ENCODE assay signal across 1 cellular context in genomic region chr3:197791120-197792018, GRCh38.
A peak's percentile ranks its signal among the peaks of the same experiment; 100 is the strongest.
TF ChIP-seq lines count a peak whose summit lies in the region.

TSS of gene LRCH3 (plus strand) at chr3:197791254. CDS start at chr3:197791279, 25 bp downstream.

TF ChIP-seq in HepG2, 621 proteins besides CTCF, POLR2A, EP300 and RAD21 (continued from another document and continues in another):
- TF ChIP-seq ZNF609 (CRISPR knock-in tag; IDR thresholded peaks at IDR 0.05; ENCODE audit: borderline replicate concordance) (peak; percentile 54; the same call in 1 of the 2 replicates), ISX (CRISPR knock-in tag; conservative IDR thresholded peaks at IDR 0.05) (no peak), YY1 (IDR thresholded peaks at IDR 0.05; ENCODE audit: insufficient read depth, insufficient replicate concordance, low read depth, low read length) (peak; percentile 96), KMT2B (CRISPR knock-in tag; IDR thresholded peaks at IDR 0.05) (peak; percentile 92), SP4 (CRISPR knock-in tag; IDR thresholded peaks at IDR 0.05) (peak; percentile 54; the same call in 1 of the 2 replicates), NR2F6 (IDR thresholded peaks at IDR 0.05) (no peak), NR2F6 (CRISPR knock-in tag; IDR thresholded peaks at IDR 0.05) (peak; percentile 39; the same call in 1 of the 2 replicates), MTA3 (CRISPR knock-in tag; IDR thresholded peaks at IDR 0.05) (no peak), FOSL2 (CRISPR knock-in tag; IDR thresholded peaks at IDR 0.05) (peak; percentile 41; the same call in 1 of the 2 replicates), NCOR1 (IDR thresholded peaks at IDR 0.05; ENCODE audit: borderline replicate concordance, low read length) (no peak), KIAA2018 (CRISPR knock-in tag; IDR thresholded peaks at IDR 0.05; ENCODE audit: borderline replicate concordance) (no peak), CENPT (CRISPR knock-in tag; IDR thresholded peaks at IDR 0.05; ENCODE audit: low read depth) (no peak), HOXA7 (CRISPR knock-in tag; IDR thresholded peaks at IDR 0.05) (no peak), ZNF362 (CRISPR knock-in tag; IDR thresholded peaks at IDR 0.05; ENCODE audit: borderline replicate concordance) (no peak; the same call in 1 of the 2 replicates), ZFP36 (IDR thresholded peaks at IDR 0.05; ENCODE audit: borderline replicate concordance, low read depth, low read length, partially characterized antibody) (no peak), ZNF430 (CRISPR knock-in tag; IDR thresholded peaks at IDR 0.05) (no peak; the same call in 1 of the 2 replicates), ZNF546 (CRISPR knock-in tag; conservative IDR thresholded peaks at IDR 0.05) (no peak), NCOA2 (CRISPR knock-in tag; IDR thresholded peaks at IDR 0.05) (peak; percentile 52; the same call in 1 of the 2 replicates), ATAD3A (CRISPR knock-in tag; IDR thresholded peaks at IDR 0.05) (no peak), ZUFSP (CRISPR knock-in tag; IDR thresholded peaks at IDR 0.05; ENCODE audit: borderline replicate concordance) (no peak), TRAFD1 (CRISPR knock-in tag; IDR thresholded peaks at IDR 0.05; ENCODE audit: borderline replicate concordance) (no peak), NCOA1 (CRISPR knock-in tag; IDR thresholded peaks at IDR 0.05) (peak; percentile 81; the same call in 1 of the 2 replicates), SRY (CRISPR knock-in tag; IDR thresholded peaks at IDR 0.05) (peak; percentile 95), ZNF749 (CRISPR knock-in tag; IDR thresholded peaks at IDR 0.05; ENCODE audit: borderline replicate concordance) (peak; percentile 58; the same call in 1 of the 2 replicates), ZNF781 (CRISPR knock-in tag; IDR thresholded peaks at IDR 0.05; ENCODE audit: borderline replicate concordance, not compliant biosample characterization) (no peak), ZC3H4 (CRISPR knock-in tag; IDR thresholded peaks at IDR 0.05; ENCODE audit: borderline replicate concordance) (no peak), MAFF (IDR thresholded peaks at IDR 0.05; ENCODE audit: low read depth, low read length) (no peak), THAP11 (CRISPR knock-in tag; IDR thresholded peaks at IDR 0.05) (peak; percentile 78), ZNF615 (CRISPR knock-in tag; IDR thresholded peaks at IDR 0.05; ENCODE audit: borderline replicate concordance) (peak; percentile 55; the same call in 1 of the 2 replicates), ERF (CRISPR knock-in tag; IDR thresholded peaks at IDR 0.05) (peak; percentile 74), TSC22D2 (CRISPR knock-in tag; IDR thresholded peaks at IDR 0.05; ENCODE audit: borderline replicate concordance) (no peak; the same call in 1 of the 2 replicates), CBX2 (IDR thresholded peaks at IDR 0.05; ENCODE audit: low read depth, low read length) (no peak), CBX2 (CRISPR knock-in tag; IDR thresholded peaks at IDR 0.05; ENCODE audit: low read depth) (0 out of 2 replicates have a peak, but pooled peaks have one; percentile 49), GABPB1 (CRISPR knock-in tag; IDR thresholded peaks at IDR 0.05) (peak; percentile 87), ZNF720 (CRISPR knock-in tag; IDR thresholded peaks at IDR 0.05) (no peak), ZNF296 (CRISPR knock-in tag; conservative IDR thresholded peaks at IDR 0.05) (no peak), ZNF12 (CRISPR knock-in tag; IDR thresholded peaks at IDR 0.05) (no peak), LRRFIP1 (CRISPR knock-in tag; conservative IDR thresholded peaks at IDR 0.05) (no peak), DR1 (CRISPR knock-in tag; IDR thresholded peaks at IDR 0.05) (peak; percentile 54; the same call in 1 of the 2 replicates), ZNF253 (CRISPR knock-in tag; IDR thresholded peaks at IDR 0.05; ENCODE audit: borderline replicate concordance) (no peak)
